ENCODE assay signal across 1 cellular context in genomic region chr9:114504341-114505186, GRCh38.
A peak's percentile ranks its signal among the peaks of the same experiment; 100 is the strongest.
TF ChIP-seq lines count a peak whose summit lies in the region.

No MANE protein-coding gene starts in this region.

TF ChIP-seq in K562, 482 proteins besides CTCF, POLR2A, EP300 and RAD21 (continued from another document and continues in another):
- TF ChIP-seq ZNF407 (IDR thresholded peaks at IDR 0.05; ENCODE audit: low read depth), result no peak
- no peak for TF ChIP-seq ZNF75A (CRISPR knock-in tag; IDR thresholded peaks at IDR 0.05)
- no peak for TF ChIP-seq ZNF217 (CRISPR knock-in tag; IDR thresholded peaks at IDR 0.05)
- TF ChIP-seq TCF15 (CRISPR knock-in tag; IDR thresholded peaks at IDR 0.05), result no peak
- TF ChIP-seq DMBX1 (CRISPR knock-in tag; IDR thresholded peaks at IDR 0.05; ENCODE audit: borderline replicate concordance), result peak; percentile 42; the same call in 1 of the 2 replicates
- no peak for TF ChIP-seq MEF2D (tag; conservative IDR thresholded peaks at IDR 0.05; ENCODE audit: low read depth)
- no peak for TF ChIP-seq NFE2 (IDR thresholded peaks at IDR 0.05; ENCODE audit: low read depth)
- TF ChIP-seq RCOR1 (IDR thresholded peaks at IDR 0.05; ENCODE audit: borderline replicate concordance in 1 of 2, low read depth in 2 of 2, low read length in 2 of 2), result peak in 1 of 2 experiments; percentile 6; a peak in 1 of 4 replicates
- TF ChIP-seq SMC3 (conservative IDR thresholded peaks at IDR 0.05; ENCODE audit: insufficient read depth, low read depth, low read length), result 0 out of 2 replicates have a peak, but pooled peaks have one; percentile 16
- TF ChIP-seq NCOA4 (IDR thresholded peaks at IDR 0.05; ENCODE audit: partially characterized antibody), result no peak
- no peak for TF ChIP-seq ZNF699 (CRISPR knock-in tag; IDR thresholded peaks at IDR 0.05; ENCODE audit: insufficient replicate concordance)
- no peak for TF ChIP-seq TRIM24 (IDR thresholded peaks at IDR 0.05)
- peak; percentile 66 for TF ChIP-seq NR2C2 (CRISPR knock-in tag; IDR thresholded peaks at IDR 0.05)
- 0 out of 2 replicates have a peak, but pooled peaks have one; percentile 27 for TF ChIP-seq NR2C2 (tag; IDR thresholded peaks at IDR 0.05)
- no peak for TF ChIP-seq POLR2B (IDR thresholded peaks at IDR 0.05; ENCODE audit: low read depth, partially characterized antibody)
- no peak for TF ChIP-seq ZNF23 (CRISPR knock-in tag; IDR thresholded peaks at IDR 0.05)
- TF ChIP-seq CXXC5 (CRISPR knock-in tag; IDR thresholded peaks at IDR 0.05), result peak; percentile 83
- TF ChIP-seq ZNF431 (CRISPR knock-in tag; IDR thresholded peaks at IDR 0.05), result peak; percentile 75
- peak; percentile 37 for TF ChIP-seq TCF3 (CRISPR knock-in tag; IDR thresholded peaks at IDR 0.05)
- TF ChIP-seq CTBP1 (IDR thresholded peaks at IDR 0.05; ENCODE audit: borderline replicate concordance), result peak; percentile 65; the same call in 1 of the 2 replicates
- no peak for TF ChIP-seq JUND (IDR thresholded peaks at IDR 0.05; ENCODE audit: borderline replicate concordance, low read depth, low read length)
- no peak for TF ChIP-seq JUND (tag; IDR thresholded peaks at IDR 0.05; ENCODE audit: borderline replicate concordance, low read depth, low read length)
- TF ChIP-seq KAT7 (CRISPR knock-in tag; IDR thresholded peaks at IDR 0.05; ENCODE audit: borderline replicate concordance), result no peak
- no peak for TF ChIP-seq HMGN3 (IDR thresholded peaks at IDR 0.05; ENCODE audit: borderline replicate concordance, extremely low read depth, insufficient read length, low read depth, low read length)
- TF ChIP-seq EWSR1 (IDR thresholded peaks at IDR 0.05; ENCODE audit: borderline replicate concordance, low read depth, partially characterized antibody), result no peak
- TF ChIP-seq RNF2 (IDR thresholded peaks at IDR 0.05), result peak; percentile 66; the same call in 1 of the 2 replicates
- TF ChIP-seq RBM39 (optimal IDR thresholded peaks at IDR 0.05; ENCODE audit: low read depth, low read length), result no peak
- TF ChIP-seq ZNF740 (CRISPR knock-in tag; IDR thresholded peaks at IDR 0.05), result 0 out of 2 replicates have a peak, but pooled peaks have one; percentile 39
- no peak for TF ChIP-seq ZNF740 (tag; IDR thresholded peaks at IDR 0.05)
- TF ChIP-seq ZBTB1 (CRISPR knock-in tag; IDR thresholded peaks at IDR 0.05; ENCODE audit: borderline replicate concordance, low read depth), result peak; percentile 67; the same call in 1 of the 2 replicates
- no peak for TF ChIP-seq CREBBP (IDR thresholded peaks at IDR 0.05; ENCODE audit: low read depth, low read length)
- TF ChIP-seq ZNF316 (IDR thresholded peaks at IDR 0.05), result no peak
- no peak for TF ChIP-seq SRSF1 (IDR thresholded peaks at IDR 0.05; ENCODE audit: low read depth, low read length)
- TF ChIP-seq HDAC8 (tag; IDR thresholded peaks at IDR 0.05), result no peak
- TF ChIP-seq ZNF280A (IDR thresholded peaks at IDR 0.05; ENCODE audit: low read depth, partially characterized antibody), result no peak
- no peak for TF ChIP-seq GABPA (tag; conservative IDR thresholded peaks at IDR 0.05; ENCODE audit: low read depth)
- TF ChIP-seq ZBTB34 (CRISPR knock-in tag; IDR thresholded peaks at IDR 0.05), result no peak
- TF ChIP-seq IRF1 (CRISPR knock-in tag; IDR thresholded peaks at IDR 0.05; ENCODE audit: borderline replicate concordance), result no peak
- peak; percentile 24 to 62; a peak in 3 of 4 replicates for TF ChIP-seq MNT (conservative IDR thresholded peaks at IDR 0.05)
- peak; percentile 56 for TF ChIP-seq HNRNPLL (IDR thresholded peaks at IDR 0.05; ENCODE audit: low read depth, low read length, poor library complexity, severe bottlenecking)
- no peak for TF ChIP-seq MAFK (IDR thresholded peaks at IDR 0.05; ENCODE audit: low read length)
- no peak for TF ChIP-seq MLLT1 (IDR thresholded peaks at IDR 0.05)
- no peak; the same call in 1 of the 2 replicates for TF ChIP-seq HMGXB4 (CRISPR knock-in tag; IDR thresholded peaks at IDR 0.05)
